31 cellular contexts compared by ENCODE assay signal in the genomic region with DNA sequence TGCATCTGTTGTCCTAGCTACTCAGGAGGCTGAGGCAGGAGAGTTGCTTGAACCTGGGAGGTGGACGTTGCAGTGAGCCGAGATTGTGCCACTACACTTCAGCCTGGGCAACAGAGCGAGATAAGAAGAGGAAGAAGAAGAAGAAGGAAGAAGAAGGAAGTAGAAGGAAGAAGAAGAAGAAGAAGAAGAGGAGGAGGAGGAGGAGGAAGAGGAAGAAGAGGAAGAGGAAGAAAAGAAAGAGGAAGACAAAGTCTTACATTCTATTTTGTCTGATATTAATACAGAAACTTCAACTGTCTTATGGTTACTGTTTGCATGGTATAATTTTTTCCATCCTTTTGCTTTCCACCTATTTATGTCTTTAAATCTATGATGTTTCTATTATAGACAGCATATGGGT. TPM values are rescaled to one million over a fixed set of nuclear protein-coding genes. Genes with fewer than 3 reads are reported as not detected.
"Had no signal": no experiment of that assay in that cellular context is flagged by ENCODE, and none has a peak within 500 bp of the region (broad histone marks: within the 10 kb centered on the region; RNA-seq: fewer than 3 reads in every experiment).

No MANE protein-coding gene starts in this region.

- H3K36me3 Mint-ChIP-seq: stimulated activated effector memory CD8-positive, alpha-beta T cell treated with anti-CD3 and anti-CD28 coated beads, Interleukin-12 subunit alpha, Interleukin-12 subunit beta, amount 100 ng/mL, for 72 hours; type B pancreatic cell had no signal

- H3K36me3 ChIP-seq: breast epithelium, heart left ventricle, ovary, right lobe of liver, uterus had no signal

- H3K27ac ChIP-seq: breast epithelium, heart left ventricle, ovary, right lobe of liver, uterus had no signal

- ATAC-seq: esophagus mucosa; heart left ventricle; left colon; right lobe of liver; stimulated activated effector memory CD8-positive, alpha-beta T cell treated with anti-CD3 and anti-CD28 coated beads, Interleukin-12 subunit alpha, Interleukin-12 subunit beta, amount 100 ng/mL, for 72 hours; stimulated activated naive CD8-positive, alpha-beta T cell treated with anti-CD3 and anti-CD28 coated beads, Interleukin-15, amount 100 ng/mL, for 72 hours had no signal

- H3K27me3 ChIP-seq: breast epithelium, heart left ventricle, ovary, right lobe of liver, uterus had no signal

- H3K27ac Mint-ChIP-seq: activated T-cell treated with anti-CD3 and anti-CD28 coated beads, Interleukin-2, amount 50 U/mL, for 24 hours; dendritic cell treated with granulocyte-macrophage colony-stimulating factor and Interleukin-4, amounts not matched to agents 40 ng/mL and 50 ng/mL, for 4 days; endodermal cell; immature natural killer cell; nephron progenitor cell; progenitor cell of endocrine pancreas; stimulated activated effector memory CD8-positive, alpha-beta T cell treated with anti-CD3 and anti-CD28 coated beads, Interleukin-12 subunit alpha, Interleukin-12 subunit beta, amount 100 ng/mL, for 72 hours; stimulated activated naive CD8-positive, alpha-beta T cell treated with anti-CD3 and anti-CD28 coated beads, Interleukin-15, amount 100 ng/mL, for 72 hours; type B pancreatic cell had no signal

- H3K4me3 ChIP-seq: breast epithelium, heart left ventricle, ovary, right lobe of liver, uterus had no signal

- H3K27me3 Mint-ChIP-seq: activated T-cell treated with anti-CD3 and anti-CD28 coated beads, Interleukin-2, amount 50 U/mL, for 24 hours had no signal

- DNase-seq: activated CD4-positive, alpha-beta T cell treated with anti-CD3 and anti-CD28 coated beads for 4 hours; activated CD4-positive, alpha-beta T cell treated with anti-CD3 and anti-CD28 coated beads, Interleukin-2, amount 50 U/mL, for 48 hours; activated CD8-positive, alpha-beta memory T cell treated with anti-CD3 and anti-CD28 coated beads, Interleukin-2, amount 50 U/mL, for 4 hours; activated gamma-delta T cell treated with Interleukin-2 at 50 U/mL for 16 hours; activated naive CD4-positive, alpha-beta T cell treated with anti-CD3 and anti-CD28 coated beads, Interleukin-2, amount 50 U/mL, for 16 hours; activated T-cell treated with anti-CD3 and anti-CD28 coated beads, Interleukin-2, amount 50 U/mL, for 24 hours; central memory CD4-positive, alpha-beta T cell; endodermal cell; foreskin fibroblast; heart left ventricle; hypothalamus; immature natural killer cell; kidney; left colon; mammary epithelial cell; nephron progenitor cell; ovary; right lobe of liver; stimulated activated CD4-positive, alpha-beta T cell treated with anti-CD3 and anti-CD28 coated beads, Interleukin-12 subunit alpha, Interleukin-12 subunit beta, amount 100 ng/mL, for 4 hours; stimulated activated CD4-positive, alpha-beta T cell treated with anti-CD3 and anti-CD28 coated beads, Interleukin-4, amount 100 ng/mL, for 24 hours; stimulated activated naive CD8-positive, alpha-beta T cell treated with anti-CD3 and anti-CD28 coated beads, Interleukin-15, amount 100 ng/mL, for 72 hours; substantia nigra; uterus had no signal

- H3K9me3 ChIP-seq: ovary had no signal

- H3K4me1 ChIP-seq: breast epithelium, right lobe of liver, uterus had no signal

- H3K4me3 Mint-ChIP-seq: activated T-cell treated with anti-CD3 and anti-CD28 coated beads, Interleukin-2, amount 50 U/mL, for 24 hours; dendritic cell treated with granulocyte-macrophage colony-stimulating factor and Interleukin-4, amounts not matched to agents 40 ng/mL and 50 ng/mL, for 4 days; endodermal cell; immature natural killer cell; nephron progenitor cell; stimulated activated effector memory CD8-positive, alpha-beta T cell treated with anti-CD3 and anti-CD28 coated beads, Interleukin-12 subunit alpha, Interleukin-12 subunit beta, amount 100 ng/mL, for 72 hours; stimulated activated naive CD8-positive, alpha-beta T cell treated with anti-CD3 and anti-CD28 coated beads, Interleukin-15, amount 100 ng/mL, for 72 hours; type B pancreatic cell had no signal

- H3K4me1 Mint-ChIP-seq: immature natural killer cell; stimulated activated effector memory CD8-positive, alpha-beta T cell treated with anti-CD3 and anti-CD28 coated beads, Interleukin-12 subunit alpha, Interleukin-12 subunit beta, amount 100 ng/mL, for 72 hours; stimulated activated naive CD8-positive, alpha-beta T cell treated with anti-CD3 and anti-CD28 coated beads, Interleukin-15, amount 100 ng/mL, for 72 hours had no signal

RNA-seq across cellular contexts. Expression of a gene that starts 45.4 kb away (rescaled TPM):
- total RNA-seq: activated CD8-positive, alpha-beta memory T cell treated with anti-CD3 and anti-CD28 coated beads for 36 hours; endodermal cell; esophagus mucosa; kidney; left colon; mammary epithelial cell; renal cortical epithelial cell had no signal
